21 cellular contexts compared by ENCODE assay signal in the genomic region with DNA sequence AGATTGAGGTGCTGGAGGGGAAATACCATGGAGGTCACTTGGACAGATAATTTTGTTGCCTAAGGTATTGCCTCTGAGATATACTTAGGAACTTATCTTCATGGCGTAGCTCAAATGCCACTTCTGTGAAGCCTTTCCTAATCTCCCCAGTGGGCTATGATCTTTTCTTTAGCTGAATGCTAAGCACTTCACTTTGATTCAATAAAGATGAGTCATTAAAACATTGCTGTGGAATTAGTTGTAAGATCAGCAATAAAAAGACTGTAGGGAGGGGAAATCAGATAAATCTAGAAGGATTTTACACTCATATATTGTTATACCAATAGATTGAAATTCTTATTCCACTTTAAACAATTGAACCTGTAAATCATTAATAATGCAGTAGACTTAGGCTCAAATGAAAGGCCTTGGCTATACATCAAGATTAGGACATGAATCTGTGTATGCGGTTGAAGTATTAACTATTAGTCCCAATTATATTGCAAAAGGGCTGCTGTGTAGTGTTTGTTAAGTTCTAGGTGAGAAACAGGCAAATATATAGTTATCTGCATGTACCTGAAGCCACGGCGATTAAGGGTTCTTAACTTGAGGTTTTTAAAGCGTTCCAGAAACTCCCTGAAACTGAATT.
"Had no signal": no experiment of that assay in that cellular context is flagged by ENCODE, and none has a peak within 500 bp of the region (broad histone marks: within the 10 kb centered on the region; RNA-seq: fewer than 3 reads in every experiment).

No MANE protein-coding gene starts in this region.

- H3K4me3 ChIP-seq: dorsolateral prefrontal cortex, esophagus muscularis mucosa, mucosa of descending colon, psoas muscle, sigmoid colon, uterus had no signal

- H3K4me3 Mint-ChIP-seq: activated CD8-positive, alpha-beta T cell treated with anti-CD3 and anti-CD28 coated beads, Interleukin-2, amount 10 ng/mL, durations not matched to agents 7 days and 5 days; activated naive CD4-positive, alpha-beta T cell treated with anti-CD3 and anti-CD28 coated beads, Interleukin-2, amount 10 ng/mL, durations not matched to agents 7 days and 5 days; immature natural killer cell; natural killer cell treated with Interleukin-12 subunit alpha and Interleukin-12 subunit beta and Interleukin-15 and Interleukin-18, amount 100 ng/mL, for 72 hours; stimulated activated naive CD8-positive, alpha-beta T cell treated with anti-CD3 and anti-CD28 coated beads, Interleukin-15, amount 100 ng/mL, for 72 hours had no signal

- H3K27ac ChIP-seq: dorsolateral prefrontal cortex, esophagus muscularis mucosa, psoas muscle, sigmoid colon, uterus had no signal

- ATAC-seq: activated CD8-positive, alpha-beta T cell treated with anti-CD3 and anti-CD28 coated beads, Interleukin-2, amount 10 ng/mL, durations not matched to agents 7 days and 5 days; left cardiac atrium; mucosa of descending colon; natural killer cell treated with Interleukin-12 subunit alpha and Interleukin-12 subunit beta and Interleukin-15 and Interleukin-18, amount 100 ng/mL, for 72 hours; psoas muscle; stimulated activated naive CD8-positive, alpha-beta T cell treated with anti-CD3 and anti-CD28 coated beads, Interleukin-15, amount 100 ng/mL, for 72 hours had no signal

- DNase-seq: activated CD4-positive, alpha-beta T cell treated with anti-CD3 and anti-CD28 coated beads for 48 hours; activated CD8-positive, alpha-beta memory T cell treated with anti-CD3 and anti-CD28 coated beads, Interleukin-2, amount 50 U/mL, for 48 hours; activated CD8-positive, alpha-beta T cell treated with anti-CD3 and anti-CD28 coated beads, Interleukin-2, amount 10 ng/mL, durations not matched to agents 7 days and 5 days; activated naive CD4-positive, alpha-beta T cell treated with anti-CD3 and anti-CD28 coated beads, Interleukin-2, amount 10 ng/mL, durations not matched to agents 7 days and 5 days; amygdala; dorsolateral prefrontal cortex; glutamatergic neuron; immature natural killer cell; left cardiac atrium; mucosa of descending colon; occipital lobe; psoas muscle; sigmoid colon; stimulated activated CD4-positive, alpha-beta T cell treated with anti-CD3 and anti-CD28 coated beads, Interleukin-4, amount 100 ng/mL, for 1 hour; stimulated activated CD8-positive, alpha-beta memory T cell treated with anti-CD3 and anti-CD28 coated beads, Interleukin-4, amount 100 ng/mL, for 48 hours; stimulated activated naive CD8-positive, alpha-beta T cell treated with anti-CD3 and anti-CD28 coated beads, Interleukin-15, amount 100 ng/mL, for 72 hours; T-helper 1 cell; uterus had no signal

- H3K4me1 ChIP-seq: esophagus muscularis mucosa, psoas muscle, sigmoid colon, uterus had no signal

- H3K27me3 Mint-ChIP-seq: activated naive CD4-positive, alpha-beta T cell treated with anti-CD3 and anti-CD28 coated beads, Interleukin-2, amount 10 ng/mL, durations not matched to agents 7 days and 5 days; natural killer cell treated with Interleukin-12 subunit alpha and Interleukin-12 subunit beta and Interleukin-15 and Interleukin-18, amount 100 ng/mL, for 72 hours; stimulated activated naive CD8-positive, alpha-beta T cell treated with anti-CD3 and anti-CD28 coated beads, Interleukin-15, amount 100 ng/mL, for 72 hours had no signal

- H3K9me3 ChIP-seq: esophagus muscularis mucosa, mucosa of descending colon, psoas muscle, sigmoid colon, uterus had no signal

- H3K9me3 Mint-ChIP-seq: activated naive CD4-positive, alpha-beta T cell treated with anti-CD3 and anti-CD28 coated beads, Interleukin-2, amount 10 ng/mL, durations not matched to agents 7 days and 5 days; activated T-helper 2 cell treated with anti-CD3 and anti-CD28 coated beads, Interferon-gamma antibody, Interleukin-2, Interleukin-4, amounts not matched to agents 10 μg/mL and 5 μg/mL and 100 μg/mL, durations not matched to agents 14 hours and 24 hours and 36 hours; immature natural killer cell; natural killer cell treated with Interleukin-12 subunit alpha and Interleukin-12 subunit beta and Interleukin-15 and Interleukin-18, amount 100 ng/mL, for 72 hours; stimulated activated naive CD8-positive, alpha-beta T cell treated with anti-CD3 and anti-CD28 coated beads, Interleukin-15, amount 100 ng/mL, for 72 hours had no signal

- H3K4me1 Mint-ChIP-seq: activated naive CD4-positive, alpha-beta T cell treated with anti-CD3 and anti-CD28 coated beads, Interleukin-2, amount 10 ng/mL, durations not matched to agents 7 days and 5 days; immature natural killer cell; stimulated activated naive CD8-positive, alpha-beta T cell treated with anti-CD3 and anti-CD28 coated beads, Interleukin-15, amount 100 ng/mL, for 72 hours had no signal

- H3K27me3 ChIP-seq: dorsolateral prefrontal cortex, esophagus muscularis mucosa, sigmoid colon, uterus had no signal

- H3K36me3 ChIP-seq: esophagus muscularis mucosa, sigmoid colon, uterus had no signal

- H3K27ac Mint-ChIP-seq: activated CD8-positive, alpha-beta T cell treated with anti-CD3 and anti-CD28 coated beads, Interleukin-2, amount 10 ng/mL, durations not matched to agents 7 days and 5 days; activated naive CD4-positive, alpha-beta T cell treated with anti-CD3 and anti-CD28 coated beads, Interleukin-2, amount 10 ng/mL, durations not matched to agents 7 days and 5 days; activated T-helper 2 cell treated with anti-CD3 and anti-CD28 coated beads, Interferon-gamma antibody, Interleukin-2, Interleukin-4, amounts not matched to agents 10 μg/mL and 5 μg/mL and 100 μg/mL, durations not matched to agents 14 hours and 24 hours and 36 hours had no signal
